9 cellular contexts compared by ENCODE assay signal in genomic region chr20:1119524-1119923, GRCh38. TPM values are rescaled to one million over a fixed set of nuclear protein-coding genes. Genes with fewer than 3 reads are reported as not detected.
DNase-seq lines count a peak whose midpoint lies in the region; ATAC-seq, FAIRE-seq and TF ChIP-seq lines count a peak whose summit lies in the region.
"Had no signal": no experiment of that assay in that cellular context is flagged by ENCODE, and none has a peak within 500 bp of the region (broad histone marks: within the 10 kb centered on the region; RNA-seq: fewer than 3 reads in every experiment).

No MANE protein-coding gene starts in this region.

- no peak for DNase-seq in CD8-positive, alpha-beta T cell
- DNase-seq in Panc1 (ENCODE audit: low read depth, low spot score), result no peak
- DNase-seq in pancreas, result no peak
- DNase-seq in NCI-H2227 (lab: John Stamatoyannopoulos, UW; ENCODE audit: unreplicated experiment), result no peak
- DNase-seq in GM13977 (ENCODE audit: low spot score), result no peak
- no peak for DNase-seq in NCI-H2081 treated with DMSO at 0.1 percent for 48 hours (lab: John Stamatoyannopoulos, UW)
- no peak for DNase-seq in activated CD4-positive, CD25-positive, alpha-beta regulatory T cell treated with anti-CD3 and anti-CD28 coated beads, Interleukin-2, amount 50 U/mL, for 72 hours
- DNase-seq: NCI-H69 had no signal

- H3K4me1 Mint-ChIP-seq in CD8-positive, alpha-beta T cell (ENCODE audit: low read depth), result peaks cover 69% of the 10 kb centered on the region

- no peak for FAIRE-seq in pancreas (lab: Jason Lieb, UNC)

- no peak overlapping the region for H3K27ac ChIP-seq in CD8-positive, alpha-beta T cell (ENCODE audit: low read depth, low read length)
- H3K27ac ChIP-seq in Panc1 (ENCODE audit: low read length) (peak overlapping the region; percentile 91), esophagus (ENCODE audit: low read depth in 2 of 2, low read length in 1 of 2) (no peak overlapping the region), pancreas (peak overlapping the region in 1 of 4 donors; percentile 39)

- CTCF ChIA-PET in CD8-positive, alpha-beta T cell (lab: Charles Lee), result interaction anchor here (1.1 to 2.7 kb wide), 3 partner anchors 11 to 658 kb away, joined by 3 to 15 read pairs (median 6); no protein-coding TSS in a partner anchor
- CTCF ChIA-PET in Panc1 (lab: Charles Lee), result no interaction called here

- BruUV-seq in Panc1 (replicated peaks; lab: Mats Ljungman, UMichigan), result no TSS peak

- no peaks in the 10 kb centered on the region for H3K27me3 Mint-ChIP-seq in CD8-positive, alpha-beta T cell (ENCODE audit: low read depth)

- intact Hi-C loops in CD8-positive, alpha-beta T cell (cut with DNase I, micrococcal nuclease), result loop anchor here (2.0 to 10.0 kb wide), 8 partner anchors 107 to 1353 kb away; partner anchors contain the start of genes RBCK1 (in 2 of the 2), CSNK2A1 (in 1 of the 2), RAD21L1 (in 1 of the 2) and SNRPB (in 1 of the 2)
- intact Hi-C loops in Panc1 (cut with micrococcal nuclease; ENCODE audit: unreplicated experiment), result loop anchor here (2.0 kb wide), 1 partner anchor 347 kb away; the partner anchor contains the start of gene NSFL1C
- intact Hi-C loops in pancreas (cut with DNase I), result no loop called here

- H3K9me3 Mint-ChIP-seq in CD8-positive, alpha-beta T cell, result no peaks in the 10 kb centered on the region

- H3K27me3 ChIP-seq in CD8-positive, alpha-beta T cell (ENCODE audit: insufficient read depth, low read length), result no peaks in the 10 kb centered on the region
- H3K27me3 ChIP-seq in Panc1 (ENCODE audit: control insufficient read depth, insufficient read depth, low read length) (no peaks in the 10 kb centered on the region), esophagus (ENCODE audit: control insufficient read depth in 1 of 2, insufficient read depth in 2 of 2, low read length in 2 of 2) (no peaks in the 10 kb centered on the region), pancreas (no peaks in the 10 kb centered on the region)

- no peaks in the 10 kb centered on the region for H3K36me3 ChIP-seq in CD8-positive, alpha-beta T cell (ENCODE audit: insufficient read depth, low read length)
- peaks cover 10% of the 10 kb centered on the region for H3K36me3 ChIP-seq in Panc1 (ENCODE audit: control insufficient read depth, insufficient read depth, low read length)
- H3K36me3 ChIP-seq in esophagus (ENCODE audit: control insufficient read depth in 2 of 2, insufficient read depth in 2 of 2, low read length in 1 of 2), result no peaks in the 10 kb centered on the region
- H3K36me3 ChIP-seq in pancreas, result no peaks in the 10 kb centered on the region

- no peak for TF ChIP-seq CTCF in CD8-positive, alpha-beta T cell (IDR thresholded peaks at IDR 0.05)
- TF ChIP-seq CTCF in Panc1 (IDR thresholded peaks at IDR 0.05) (no peak), pancreas (IDR thresholded peaks at IDR 0.05) (no peak), GM13977 (IDR thresholded peaks at IDR 0.05; ENCODE audit: extremely low read depth, insufficient read depth, missing control alignments) (no peak)

- WGBS in esophagus, 2 donors, result 23 to 27% methylated on average over 3 of the region's 3 CpGs
- 3 to 8% methylated on average over 3 of the region's 3 CpGs for WGBS in pancreas, 2 donors

- peak overlapping the region; percentile 84 for H3K4me3 ChIP-seq in CD8-positive, alpha-beta T cell (ENCODE audit: low read depth, low read length)
- H3K4me3 ChIP-seq in Panc1 (ENCODE audit: low read depth in 2 of 2, low read length in 2 of 2) (peak overlapping the region; percentile 98 to 99), esophagus (ENCODE audit: low read depth in 1 of 2, low read length in 2 of 2) (peak overlapping the region; percentile 90 to 96), pancreas (peak overlapping the region; percentile 67 to 97 (median 84))

- peak overlapping the region; percentile 92 for H3K4me3 Mint-ChIP-seq in CD8-positive, alpha-beta T cell

- in situ Hi-C loops in Panc1 (cut with HindIII; ENCODE audit: low pct_unique_long_range_greater_than_20kb, low sequenced_read_pairs) (no loop called here), GM13977 (cut with MboI; ENCODE audit: low pct_unique_long_range_greater_than_20kb, low sequenced_read_pairs, unreplicated experiment) (no loop called here)

- peak overlapping the region; percentile 93 for H3K27ac Mint-ChIP-seq in CD8-positive, alpha-beta T cell

- POLR2A ChIA-PET in CD8-positive, alpha-beta T cell (lab: Charles Lee), result interaction anchor here (0.9 to 1.0 kb wide), 2 partner anchors 15 to 27 kb away, joined by 3 read pairs; no protein-coding TSS in a partner anchor
- POLR2A ChIA-PET in Panc1 (lab: Charles Lee), result no interaction called here

- no peaks in the 10 kb centered on the region for H3K9me3 ChIP-seq in CD8-positive, alpha-beta T cell (ENCODE audit: low read length)
- H3K9me3 ChIP-seq in Panc1 (ENCODE audit: control insufficient read depth, insufficient read depth, low read depth, low read length) (no peaks in the 10 kb centered on the region), esophagus (ENCODE audit: control insufficient read depth in 2 of 2, insufficient read depth in 1 of 2, low read depth in 1 of 2, low read length in 1 of 2) (no peaks in the 10 kb centered on the region), pancreas (no peaks in the 10 kb centered on the region)

- H3K36me3 Mint-ChIP-seq in CD8-positive, alpha-beta T cell, result peaks cover 51% of the 10 kb centered on the region

- H3K4me1 ChIP-seq in CD8-positive, alpha-beta T cell (ENCODE audit: insufficient read depth, low read length), result peaks cover 57% of the 10 kb centered on the region
- H3K4me1 ChIP-seq in Panc1 (ENCODE audit: control insufficient read depth, insufficient read depth, low read length), result peaks cover 42% of the 10 kb centered on the region
- H3K4me1 ChIP-seq in esophagus (ENCODE audit: control insufficient read depth in 2 of 2, insufficient read depth in 2 of 2, low read length in 1 of 2), result peaks cover 0 to 6% of the 10 kb centered on the region in 2 donors
- peaks cover 12 to 46% (median 20%) of the 10 kb centered on the region in 3 donors for H3K4me1 ChIP-seq in pancreas

- ATAC-seq in CD8-positive, alpha-beta T cell, result no peak
- no peak for ATAC-seq in Panc1
- no peak for ATAC-seq in pancreas

RNA-seq across cellular contexts. Expression of gene PSMF1, which starts 1.1 kb away (rescaled TPM):
- total RNA-seq in CD8-positive, alpha-beta T cell, result 10 to 100 TPM; 86.4 to 87.8 TPM
- total RNA-seq in Panc1 (2021; ENCODE audit: unreplicated experiment) (161 TPM), pancreas (100 to 1,000 TPM in 1 of 6 donors, 10 to 100 TPM in 5; 71.9 to 114 (median 84.1) TPM)
- 193 TPM for polyA plus RNA-seq in Panc1 (2012; ENCODE audit: insufficient read length)
- polyA plus RNA-seq in esophagus (10 to 100 TPM; 24.2 to 72.5 TPM), pancreas (10 to 100 TPM; 17.8 to 43.4 TPM)

Comparison
In these comparisons a context has a peak if more than half of its experiments do, and no peak if none do; other contexts are left out.
1. intact Hi-C loops: an anchor here in CD8-positive, alpha-beta T cell (2.0 to 10.0 kb wide) and Panc1 (2.0 kb wide); none called in pancreas.